Comparison of ENCODE assay signal across 1 cellular context in the genomic region with DNA sequence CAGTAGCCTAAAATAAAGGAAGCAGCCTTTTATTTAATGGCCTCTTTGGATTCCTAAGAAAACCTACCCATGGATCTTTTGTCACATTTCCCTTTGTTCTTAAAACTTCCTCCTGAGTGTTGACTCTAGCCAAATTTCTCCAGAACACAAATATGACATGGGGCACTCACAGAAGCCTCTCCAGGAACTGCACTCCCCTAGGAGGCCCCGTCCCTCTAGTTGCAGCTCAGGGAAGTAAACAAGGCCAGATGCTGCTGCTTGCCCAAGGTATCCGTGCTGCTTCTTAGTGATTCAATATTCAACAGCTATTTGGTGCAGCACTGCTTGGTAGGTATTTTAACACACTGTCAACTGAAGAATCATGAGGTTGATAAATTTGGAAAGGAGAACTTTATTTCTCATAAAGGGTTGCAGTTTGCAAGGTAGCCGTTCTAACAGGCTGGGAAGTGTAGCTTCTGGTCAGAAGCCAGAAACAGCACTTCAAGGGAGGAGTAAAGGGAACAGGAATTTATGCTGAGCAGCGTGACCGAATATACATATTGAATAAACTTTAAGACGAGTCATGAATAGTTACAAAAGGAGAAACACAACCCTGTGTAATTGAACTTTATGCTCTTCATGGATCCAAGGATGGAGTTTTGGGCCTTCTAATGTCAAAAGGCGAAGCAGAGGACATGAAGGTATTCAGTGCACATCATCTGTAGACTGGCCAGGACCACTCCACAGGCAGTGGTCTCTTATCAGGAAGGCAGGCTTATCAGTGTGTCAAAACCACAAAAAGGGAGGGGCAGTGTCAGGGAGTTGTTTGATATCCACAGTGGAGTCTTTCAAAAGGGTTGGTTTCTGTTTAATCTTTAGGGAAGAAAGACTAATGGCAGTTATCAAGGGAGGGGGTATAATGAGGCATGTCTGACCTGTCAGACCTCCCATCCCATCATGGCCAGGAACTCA.
A peak's percentile ranks its signal among the peaks of the same experiment; 100 is the strongest.
TF ChIP-seq lines count a peak whose summit lies in the region.

No MANE protein-coding gene starts in this region.

TF ChIP-seq in K562, 482 proteins besides CTCF, POLR2A, EP300 and RAD21 (continued from another document and continues in another):
- TF ChIP-seq ZNF217 (CRISPR knock-in tag; IDR thresholded peaks at IDR 0.05) = no peak
- no peak for TF ChIP-seq CAMTA2 (CRISPR knock-in tag; conservative IDR thresholded peaks at IDR 0.05)
- no peak for TF ChIP-seq CC2D1A (IDR thresholded peaks at IDR 0.05)
- no peak for TF ChIP-seq RNF2 (IDR thresholded peaks at IDR 0.05)
- peak; percentile 45; the same call in 1 of the 2 replicates for TF ChIP-seq JUND (IDR thresholded peaks at IDR 0.05; ENCODE audit: borderline replicate concordance, low read depth, low read length)
- TF ChIP-seq JUND (tag; IDR thresholded peaks at IDR 0.05; ENCODE audit: borderline replicate concordance, low read depth, low read length) = peak; percentile 19; the same call in 1 of the 3 replicates
- no peak for TF ChIP-seq ZNF134 (CRISPR knock-in tag; conservative IDR thresholded peaks at IDR 0.05)
- no peak for TF ChIP-seq ZNF311 (CRISPR knock-in tag; IDR thresholded peaks at IDR 0.05)
- no peak for TF ChIP-seq ZFPM2 (CRISPR knock-in tag; IDR thresholded peaks at IDR 0.05)
- no peak for TF ChIP-seq TCF7 (IDR thresholded peaks at IDR 0.05; ENCODE audit: borderline replicate concordance)
- TF ChIP-seq EGR1 (conservative IDR thresholded peaks at IDR 0.05) = no peak
- no peak for TF ChIP-seq ZNF445 (CRISPR knock-in tag; IDR thresholded peaks at IDR 0.05; ENCODE audit: low read depth)
- no peak for TF ChIP-seq JUNB (CRISPR knock-in tag; conservative IDR thresholded peaks at IDR 0.05)
- no peak for TF ChIP-seq THRAP3 (IDR thresholded peaks at IDR 0.05; ENCODE audit: borderline replicate concordance)
- TF ChIP-seq, protein P1, sequence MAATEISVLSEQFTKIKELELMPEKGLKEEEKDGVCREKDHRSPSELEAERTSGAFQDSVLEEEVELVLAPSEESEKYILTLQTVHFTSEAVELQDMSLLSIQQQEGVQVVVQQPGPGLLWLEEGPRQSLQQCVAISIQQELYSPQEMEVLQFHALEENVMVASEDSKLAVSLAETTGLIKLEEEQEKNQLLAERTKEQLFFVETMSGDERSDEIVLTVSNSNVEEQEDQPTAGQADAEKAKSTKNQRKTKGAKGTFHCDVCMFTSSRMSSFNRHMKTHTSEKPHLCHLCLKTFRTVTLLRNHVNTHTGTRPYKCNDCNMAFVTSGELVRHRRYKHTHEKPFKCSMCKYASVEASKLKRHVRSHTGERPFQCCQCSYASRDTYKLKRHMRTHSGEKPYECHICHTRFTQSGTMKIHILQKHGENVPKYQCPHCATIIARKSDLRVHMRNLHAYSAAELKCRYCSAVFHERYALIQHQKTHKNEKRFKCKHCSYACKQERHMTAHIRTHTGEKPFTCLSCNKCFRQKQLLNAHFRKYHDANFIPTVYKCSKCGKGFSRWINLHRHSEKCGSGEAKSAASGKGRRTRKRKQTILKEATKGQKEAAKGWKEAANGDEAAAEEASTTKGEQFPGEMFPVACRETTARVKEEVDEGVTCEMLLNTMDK (IDR thresholded peaks at IDR 0.05; ENCODE audit: borderline replicate concordance, insufficient read depth, low read depth, low read length, poor library complexity, severe bottlenecking) = no peak
- no peak for TF ChIP-seq ZNF174 (CRISPR knock-in tag; IDR thresholded peaks at IDR 0.05)
- no peak for TF ChIP-seq PTTG1 (tag; IDR thresholded peaks at IDR 0.05; ENCODE audit: low read depth)
- TF ChIP-seq FOXK1 (CRISPR knock-in tag; IDR thresholded peaks at IDR 0.05; ENCODE audit: borderline replicate concordance) = no peak
- no peak for TF ChIP-seq ZNF717 (CRISPR knock-in tag; IDR thresholded peaks at IDR 0.05)
- TF ChIP-seq, protein P2, sequence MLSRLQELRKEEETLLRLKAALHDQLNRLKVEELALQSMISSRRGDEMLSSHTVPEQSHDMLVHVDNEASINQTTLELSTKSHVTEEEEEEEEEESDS (CRISPR knock-in tag; IDR thresholded peaks at IDR 0.05) = no peak
- no peak for TF ChIP-seq FOXA1 (IDR thresholded peaks at IDR 0.05; ENCODE audit: borderline replicate concordance)
- peak; percentile 85 for TF ChIP-seq SMARCA4 (IDR thresholded peaks at IDR 0.05)
- no peak for TF ChIP-seq SIN3B (IDR thresholded peaks at IDR 0.05; ENCODE audit: low read depth)
- TF ChIP-seq ZBTB8A (IDR thresholded peaks at IDR 0.05; ENCODE audit: partially characterized antibody) = no peak
- TF ChIP-seq SMARCE1 (IDR thresholded peaks at IDR 0.05) = peak; percentile 74; the same call in 1 of the 2 replicates
- no peak for TF ChIP-seq NCOA2 (IDR thresholded peaks at IDR 0.05; ENCODE audit: partially characterized antibody in 2 of 2)
- no peak for TF ChIP-seq ETS2 (tag; IDR thresholded peaks at IDR 0.05; ENCODE audit: borderline replicate concordance, poor library complexity, severe bottlenecking)
- TF ChIP-seq, protein P3, sequence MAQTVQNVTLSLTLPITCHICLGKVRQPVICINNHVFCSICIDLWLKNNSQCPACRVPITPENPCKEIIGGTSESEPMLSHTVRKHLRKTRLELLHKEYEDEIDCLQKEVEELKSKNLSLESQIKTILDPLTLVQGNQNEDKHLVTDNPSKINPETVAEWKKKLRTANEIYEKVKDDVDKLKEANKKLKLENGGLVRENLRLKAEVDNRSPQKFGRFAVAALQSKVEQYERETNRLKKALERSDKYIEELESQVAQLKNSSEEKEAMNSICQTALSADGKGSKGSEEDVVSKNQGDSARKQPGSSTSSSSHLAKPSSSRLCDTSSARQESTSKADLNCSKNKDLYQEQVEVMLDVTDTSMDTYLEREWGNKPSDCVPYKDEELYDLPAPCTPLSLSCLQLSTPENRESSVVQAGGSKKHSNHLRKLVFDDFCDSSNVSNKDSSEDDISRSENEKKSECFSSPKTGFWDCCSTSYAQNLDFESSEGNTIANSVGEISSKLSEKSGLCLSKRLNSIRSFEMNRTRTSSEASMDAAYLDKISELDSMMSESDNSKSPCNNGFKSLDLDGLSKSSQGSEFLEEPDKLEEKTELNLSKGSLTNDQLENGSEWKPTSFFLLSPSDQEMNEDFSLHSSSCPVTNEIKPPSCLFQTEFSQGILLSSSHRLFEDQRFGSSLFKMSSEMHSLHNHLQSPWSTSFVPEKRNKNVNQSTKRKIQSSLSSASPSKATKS (CRISPR knock-in tag; IDR thresholded peaks at IDR 0.05) = no peak
- TF ChIP-seq MAFK (IDR thresholded peaks at IDR 0.05; ENCODE audit: low read length) = no peak
- TF ChIP-seq ADNP (tag; IDR thresholded peaks at IDR 0.05) = no peak
- no peak for TF ChIP-seq ETV6 (IDR thresholded peaks at IDR 0.05; ENCODE audit: borderline replicate concordance in 1 of 2, low read depth in 2 of 2, low read length in 1 of 2)
- no peak for TF ChIP-seq ETV6 (CRISPR knock-in tag; IDR thresholded peaks at IDR 0.05; ENCODE audit: borderline replicate concordance)
- peak; percentile 23 for TF ChIP-seq MEIS2 (IDR thresholded peaks at IDR 0.05; ENCODE audit: partially characterized antibody)
- no peak for TF ChIP-seq ZNF282 (CRISPR knock-in tag; IDR thresholded peaks at IDR 0.05)
- TF ChIP-seq ZKSCAN1 (IDR thresholded peaks at IDR 0.05; ENCODE audit: low read depth, low read length) = no peak
- TF ChIP-seq, protein P4, sequence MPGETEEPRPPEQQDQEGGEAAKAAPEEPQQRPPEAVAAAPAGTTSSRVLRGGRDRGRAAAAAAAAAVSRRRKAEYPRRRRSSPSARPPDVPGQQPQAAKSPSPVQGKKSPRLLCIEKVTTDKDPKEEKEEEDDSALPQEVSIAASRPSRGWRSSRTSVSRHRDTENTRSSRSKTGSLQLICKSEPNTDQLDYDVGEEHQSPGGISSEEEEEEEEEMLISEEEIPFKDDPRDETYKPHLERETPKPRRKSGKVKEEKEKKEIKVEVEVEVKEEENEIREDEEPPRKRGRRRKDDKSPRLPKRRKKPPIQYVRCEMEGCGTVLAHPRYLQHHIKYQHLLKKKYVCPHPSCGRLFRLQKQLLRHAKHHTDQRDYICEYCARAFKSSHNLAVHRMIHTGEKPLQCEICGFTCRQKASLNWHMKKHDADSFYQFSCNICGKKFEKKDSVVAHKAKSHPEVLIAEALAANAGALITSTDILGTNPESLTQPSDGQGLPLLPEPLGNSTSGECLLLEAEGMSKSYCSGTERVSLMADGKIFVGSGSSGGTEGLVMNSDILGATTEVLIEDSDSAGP (CRISPR knock-in tag; IDR thresholded peaks at IDR 0.05) = no peak
- TF ChIP-seq, protein P5, sequence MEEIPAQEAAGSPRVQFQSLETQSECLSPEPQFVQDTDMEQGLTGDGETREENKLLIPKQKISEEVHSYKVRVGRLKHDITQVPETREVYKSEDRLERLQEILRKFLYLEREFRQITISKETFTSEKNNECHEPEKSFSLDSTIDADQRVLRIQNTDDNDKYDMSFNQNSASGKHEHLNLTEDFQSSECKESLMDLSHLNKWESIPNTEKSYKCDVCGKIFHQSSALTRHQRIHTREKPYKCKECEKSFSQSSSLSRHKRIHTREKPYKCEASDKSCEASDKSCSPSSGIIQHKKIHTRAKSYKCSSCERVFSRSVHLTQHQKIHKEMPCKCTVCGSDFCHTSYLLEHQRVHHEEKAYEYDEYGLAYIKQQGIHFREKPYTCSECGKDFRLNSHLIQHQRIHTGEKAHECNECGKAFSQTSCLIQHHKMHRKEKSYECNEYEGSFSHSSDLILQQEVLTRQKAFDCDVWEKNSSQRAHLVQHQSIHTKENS (CRISPR knock-in tag; IDR thresholded peaks at IDR 0.05) = no peak
- no peak for TF ChIP-seq NFATC3 (IDR thresholded peaks at IDR 0.05)
- TF ChIP-seq, protein P6, sequence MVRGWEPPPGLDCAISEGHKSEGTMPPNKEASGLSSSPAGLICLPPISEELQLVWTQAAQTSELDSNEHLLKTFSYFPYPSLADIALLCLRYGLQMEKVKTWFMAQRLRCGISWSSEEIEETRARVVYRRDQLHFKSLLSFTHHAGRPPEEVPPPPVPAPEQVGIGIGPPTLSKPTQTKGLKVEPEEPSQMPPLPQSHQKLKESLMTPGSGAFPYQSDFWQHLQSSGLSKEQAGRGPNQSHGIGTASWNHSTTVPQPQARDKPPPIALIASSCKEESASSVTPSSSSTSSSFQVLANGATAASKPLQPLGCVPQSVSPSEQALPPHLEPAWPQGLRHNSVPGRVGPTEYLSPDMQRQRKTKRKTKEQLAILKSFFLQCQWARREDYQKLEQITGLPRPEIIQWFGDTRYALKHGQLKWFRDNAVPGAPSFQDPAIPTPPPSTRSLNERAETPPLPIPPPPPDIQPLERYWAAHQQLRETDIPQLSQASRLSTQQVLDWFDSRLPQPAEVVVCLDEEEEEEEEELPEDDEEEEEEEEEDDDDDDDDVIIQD (CRISPR knock-in tag; IDR thresholded peaks at IDR 0.05) = no peak
- no peak for TF ChIP-seq ZNF3 (CRISPR knock-in tag; IDR thresholded peaks at IDR 0.05)
- TF ChIP-seq, protein P7, sequence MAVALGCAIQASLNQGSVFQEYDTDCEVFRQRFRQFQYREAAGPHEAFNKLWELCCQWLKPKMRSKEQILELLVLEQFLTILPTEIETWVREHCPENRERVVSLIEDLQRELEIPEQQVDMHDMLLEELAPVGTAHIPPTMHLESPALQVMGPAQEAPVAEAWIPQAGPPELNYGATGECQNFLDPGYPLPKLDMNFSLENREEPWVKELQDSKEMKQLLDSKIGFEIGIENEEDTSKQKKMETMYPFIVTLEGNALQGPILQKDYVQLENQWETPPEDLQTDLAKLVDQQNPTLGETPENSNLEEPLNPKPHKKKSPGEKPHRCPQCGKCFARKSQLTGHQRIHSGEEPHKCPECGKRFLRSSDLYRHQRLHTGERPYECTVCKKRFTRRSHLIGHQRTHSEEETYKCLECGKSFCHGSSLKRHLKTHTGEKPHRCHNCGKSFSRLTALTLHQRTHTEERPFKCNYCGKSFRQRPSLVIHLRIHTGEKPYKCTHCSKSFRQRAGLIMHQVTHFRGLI (CRISPR knock-in tag; IDR thresholded peaks at IDR 0.05) = no peak
- TF ChIP-seq ELF4 (CRISPR knock-in tag; IDR thresholded peaks at IDR 0.05) = no peak
- TF ChIP-seq ZNF143 (CRISPR knock-in tag; IDR thresholded peaks at IDR 0.05) = no peak
- TF ChIP-seq PRMT5 (CRISPR knock-in tag; IDR thresholded peaks at IDR 0.05) = no peak
- TF ChIP-seq NFRKB (IDR thresholded peaks at IDR 0.05; ENCODE audit: low read depth) = no peak
- TF ChIP-seq ZNF41 (CRISPR knock-in tag; conservative IDR thresholded peaks at IDR 0.05) = no peak
- TF ChIP-seq MCM7 (IDR thresholded peaks at IDR 0.05) = no peak
- no peak for TF ChIP-seq ZNF212 (CRISPR knock-in tag; IDR thresholded peaks at IDR 0.05)
- no peak for TF ChIP-seq MAFF (IDR thresholded peaks at IDR 0.05; ENCODE audit: low read length)
- TF ChIP-seq BRCA1 (IDR thresholded peaks at IDR 0.05) = no peak
- TF ChIP-seq BRCA1 (CRISPR knock-in tag; IDR thresholded peaks at IDR 0.05) = no peak
- no peak for TF ChIP-seq STAT5B (CRISPR knock-in tag; IDR thresholded peaks at IDR 0.05)
- TF ChIP-seq, protein P8, sequence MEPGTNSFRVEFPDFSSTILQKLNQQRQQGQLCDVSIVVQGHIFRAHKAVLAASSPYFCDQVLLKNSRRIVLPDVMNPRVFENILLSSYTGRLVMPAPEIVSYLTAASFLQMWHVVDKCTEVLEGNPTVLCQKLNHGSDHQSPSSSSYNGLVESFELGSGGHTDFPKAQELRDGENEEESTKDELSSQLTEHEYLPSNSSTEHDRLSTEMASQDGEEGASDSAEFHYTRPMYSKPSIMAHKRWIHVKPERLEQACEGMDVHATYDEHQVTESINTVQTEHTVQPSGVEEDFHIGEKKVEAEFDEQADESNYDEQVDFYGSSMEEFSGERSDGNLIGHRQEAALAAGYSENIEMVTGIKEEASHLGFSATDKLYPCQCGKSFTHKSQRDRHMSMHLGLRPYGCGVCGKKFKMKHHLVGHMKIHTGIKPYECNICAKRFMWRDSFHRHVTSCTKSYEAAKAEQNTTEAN (CRISPR knock-in tag; IDR thresholded peaks at IDR 0.05) = no peak
- TF ChIP-seq KLF1 (tag; IDR thresholded peaks at IDR 0.05) = peak; percentile 81
- TF ChIP-seq TRIM28 (IDR thresholded peaks at IDR 0.05) = no peak
- TF ChIP-seq, protein P9, sequence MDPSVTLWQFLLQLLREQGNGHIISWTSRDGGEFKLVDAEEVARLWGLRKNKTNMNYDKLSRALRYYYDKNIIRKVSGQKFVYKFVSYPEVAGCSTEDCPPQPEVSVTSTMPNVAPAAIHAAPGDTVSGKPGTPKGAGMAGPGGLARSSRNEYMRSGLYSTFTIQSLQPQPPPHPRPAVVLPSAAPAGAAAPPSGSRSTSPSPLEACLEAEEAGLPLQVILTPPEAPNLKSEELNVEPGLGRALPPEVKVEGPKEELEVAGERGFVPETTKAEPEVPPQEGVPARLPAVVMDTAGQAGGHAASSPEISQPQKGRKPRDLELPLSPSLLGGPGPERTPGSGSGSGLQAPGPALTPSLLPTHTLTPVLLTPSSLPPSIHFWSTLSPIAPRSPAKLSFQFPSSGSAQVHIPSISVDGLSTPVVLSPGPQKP (CRISPR knock-in tag; IDR thresholded peaks at IDR 0.05) = no peak
- no peak for TF ChIP-seq ZKSCAN8 (CRISPR knock-in tag; IDR thresholded peaks at IDR 0.05)
- TF ChIP-seq, protein P10, sequence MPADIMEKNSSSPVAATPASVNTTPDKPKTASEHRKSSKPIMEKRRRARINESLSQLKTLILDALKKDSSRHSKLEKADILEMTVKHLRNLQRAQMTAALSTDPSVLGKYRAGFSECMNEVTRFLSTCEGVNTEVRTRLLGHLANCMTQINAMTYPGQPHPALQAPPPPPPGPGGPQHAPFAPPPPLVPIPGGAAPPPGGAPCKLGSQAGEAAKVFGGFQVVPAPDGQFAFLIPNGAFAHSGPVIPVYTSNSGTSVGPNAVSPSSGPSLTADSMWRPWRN (IDR thresholded peaks at IDR 0.05; ENCODE audit: low read depth) = no peak
- no peak for TF ChIP-seq ZNF274 (IDR thresholded peaks at IDR 0.05; ENCODE audit: borderline replicate concordance, low read depth, low read length)
- TF ChIP-seq SIN3A (IDR thresholded peaks at IDR 0.05; ENCODE audit: borderline replicate concordance in 2 of 2, control insufficient read depth in 1 of 2, low read depth in 2 of 2, low read length in 2 of 2) = no peak
- no peak for TF ChIP-seq ZNF696 (CRISPR knock-in tag; conservative IDR thresholded peaks at IDR 0.05)
